Comparison of ENCODE assay signal across 13 cellular contexts in genomic region chr20:10634683-10635411, GRCh38. TPM values are rescaled to one million over a fixed set of nuclear protein-coding genes. Genes with fewer than 3 reads are reported as not detected.
DNase-seq lines count a peak whose midpoint lies in the region; ATAC-seq, FAIRE-seq and TF ChIP-seq lines count a peak whose summit lies in the region.
"Had no signal": no experiment of that assay in that cellular context is flagged by ENCODE, and none has a peak within 500 bp of the region (broad histone marks: within the 10 kb centered on the region; RNA-seq: fewer than 3 reads in every experiment).

No MANE protein-coding gene starts in this region.

- peaks cover 69% of the 10 kb centered on the region for H3K4me1 Mint-ChIP-seq in nephron
- H3K4me1 Mint-ChIP-seq in neural progenitor cell = peaks cover 98% of the 10 kb centered on the region

- H3K4me3 ChIP-seq in A549 (no peak overlapping the region), dorsolateral prefrontal cortex (no peak overlapping the region), neural progenitor cell (no peak overlapping the region)
- H3K4me3 ChIP-seq: PC-9 had no signal

- no peak overlapping the region for H3K4me2 ChIP-seq in A549
- no peak overlapping the region for H3K4me2 ChIP-seq in neural progenitor cell
- H3K4me2 ChIP-seq: PC-9 had no signal

- H3K27me3 Mint-ChIP-seq in nephron (ENCODE audit: low read depth) = peaks cover 9% of the 10 kb centered on the region
- H3K27me3 Mint-ChIP-seq in neural progenitor cell (ENCODE audit: insufficient read depth, low read depth) = peaks cover 6% of the 10 kb centered on the region

- no peaks in the 10 kb centered on the region for H3K9me3 ChIP-seq in A549
- no peaks in the 10 kb centered on the region for H3K9me3 ChIP-seq in neural progenitor cell (ENCODE audit: low read depth)

- CTCF ChIA-PET in A549 (lab: Yijun Ruan, JAX) = interaction anchor here (0.9 to 4.5 kb wide), 10 partner anchors 14 to 657 kb away, joined by 3 to 19 read pairs (median 3); no protein-coding TSS in a partner anchor

- H3K36me3 ChIP-seq in neural progenitor cell = no peaks in the 10 kb centered on the region
- H3K36me3 ChIP-seq: WERI-Rb-1 had no signal

- peaks cover 80% of the 10 kb centered on the region for H3F3A ChIP-seq in neural progenitor cell (ENCODE audit: low read depth)

- ATAC-seq in A549 (peak; percentile 3 to 14; a peak in 2 of 6 replicates), GM19397 (IDR thresholded peaks at IDR 0.05; ENCODE audit: unreplicated experiment) (no peak)
- no peak for ATAC-seq in stimulated activated naive CD8-positive, alpha-beta T cell treated with anti-CD3 and anti-CD28 coated beads, Interleukin-15, Interleukin-2, amounts not matched to agents 100 U/mL and 50 U/mL, for 24 hours

- no peak for DNase-seq in A549 (ENCODE audit: low read depth in 1 of 2, low spot score in 1 of 2)
- DNase-seq in M059J (ENCODE audit: low read depth) = peak; percentile 93
- DNase-seq in dorsolateral prefrontal cortex = no peak
- DNase-seq in stimulated activated naive CD8-positive, alpha-beta T cell treated with anti-CD3 and anti-CD28 coated beads, Interleukin-15, Interleukin-2, amounts not matched to agents 100 U/mL and 50 U/mL, for 24 hours = no peak
- DNase-seq in stimulated activated naive CD4-positive, alpha-beta T cell treated with Interleukin-2 at 50 U/mL for 16 hours (lab: John Stamatoyannopoulos, UW) = no peak
- no peak for DNase-seq in neural progenitor cell (ENCODE audit: low spot score)
- DNase-seq: effector CD8-positive, alpha-beta T cell; NCI-H2029; PC-9; WERI-Rb-1 had no signal

- no peaks in the 10 kb centered on the region for H3K27me3 ChIP-seq in dorsolateral prefrontal cortex
- H3K27me3 ChIP-seq in neural progenitor cell = no peaks in the 10 kb centered on the region

- TF ChIP-seq POLR2A in A549 (IDR thresholded peaks at IDR 0.05; ENCODE audit: low read length) = no peak

- H2AFZ ChIP-seq in neural progenitor cell (replicated peaks) = no peak overlapping the region
- H2AFZ ChIP-seq: PC-9 had no signal

- no peak overlapping the region for H3K9ac ChIP-seq in neural progenitor cell

- peaks cover 26% of the 10 kb centered on the region for H3K36me3 Mint-ChIP-seq in nephron (ENCODE audit: low read depth)
- peaks cover 15% of the 10 kb centered on the region for H3K36me3 Mint-ChIP-seq in neural progenitor cell

- FAIRE-seq in A549 (lab: Jason Lieb, UNC) = no peak

- no peak overlapping the region for H3K4me3 Mint-ChIP-seq in nephron
- H3K4me3 Mint-ChIP-seq in neural progenitor cell = no peak overlapping the region

- H3K9me3 Mint-ChIP-seq in nephron = no peaks in the 10 kb centered on the region
- H3K9me3 Mint-ChIP-seq in neural progenitor cell = no peaks in the 10 kb centered on the region

- H4K20me1 ChIP-seq in neural progenitor cell (ENCODE audit: low read depth) = peaks cover 31% of the 10 kb centered on the region

- TF ChIP-seq CTCF in A549 (IDR thresholded peaks at IDR 0.05) (no peak), dorsolateral prefrontal cortex (IDR thresholded peaks at IDR 0.05 in 54 of 56, conservative IDR thresholded peaks at IDR 0.05 in 2 of 56; ENCODE audit: low read depth in 1 of 56, partially characterized antibody in 56 of 56) (no peak), nephron (IDR thresholded peaks at IDR 0.05; ENCODE audit: unreplicated experiment in 3 of 3) (no peak), neural progenitor cell (IDR thresholded peaks at IDR 0.05) (no peak)

- 88% methylated on average over 11 of the region's 11 CpGs for WGBS in A549 (ENCODE audit: missing lambda C conversion rate)

- H3K79me2 ChIP-seq in neural progenitor cell (ENCODE audit: low read depth) = peaks cover 23% of the 10 kb centered on the region

- intact Hi-C loops in dorsolateral prefrontal cortex (cut with DNase I) = no loop called here

- H3K27ac Mint-ChIP-seq in nephron (peak overlapping the region; percentile 51 to 94 (median 54)), neural progenitor cell (no peak overlapping the region)

- peaks cover 51% of the 10 kb centered on the region for H3K4me1 ChIP-seq in A549
- H3K4me1 ChIP-seq in neural progenitor cell = peaks cover 95% of the 10 kb centered on the region

- POLR2A ChIA-PET in A549 (lab: Yijun Ruan, JAX) = interaction anchor here (0.6 to 1.3 kb wide), 2 partner anchors 70 to 82 kb away, joined by 4 to 5 read pairs; no protein-coding TSS in a partner anchor

- TF ChIP-seq EP300 in A549 (IDR thresholded peaks at IDR 0.05) = no peak

- H3K27ac ChIP-seq in A549 (no peak overlapping the region; a peak in 1 of 6 replicates), dorsolateral prefrontal cortex (peak overlapping the region in 36 of 59 donors; percentile 0 to 87 (median 62)), neural progenitor cell (no peak overlapping the region)
- H3K27ac ChIP-seq: C4-2B, PC-9, WERI-Rb-1 had no signal

- TF ChIP-seq RAD21 in A549 (conservative IDR thresholded peaks at IDR 0.05 in 1 of 2, IDR thresholded peaks at IDR 0.05 in 1 of 2) = no peak

TF ChIP-seq in A549, 52 proteins besides CTCF, POLR2A, EP300 and RAD21:
- TF ChIP-seq TP53 (CRISPR knock-in tag; IDR thresholded peaks at IDR 0.05) (no peak), FOXS1 (CRISPR knock-in tag; IDR thresholded peaks at IDR 0.05) (no peak), CHD4 (IDR thresholded peaks at IDR 0.05; ENCODE audit: borderline replicate concordance) (no peak), KDM5A (IDR thresholded peaks at IDR 0.05) (no peak), JUNB (IDR thresholded peaks at IDR 0.05) (no peak), HOXB5 (CRISPR knock-in tag; IDR thresholded peaks at IDR 0.05) (no peak), ZFP36 (IDR thresholded peaks at IDR 0.05; ENCODE audit: borderline replicate concordance, partially characterized antibody) (no peak), HES2 (IDR thresholded peaks at IDR 0.05) (no peak), MAZ (IDR thresholded peaks at IDR 0.05; ENCODE audit: borderline replicate concordance, low read depth, low read length) (no peak)

RNA-seq across cellular contexts. Expression of gene JAG1, which starts 39.0 kb away (rescaled TPM):
- polyA plus RNA-seq in A549 (2011; rRNA removed) = 90.0 and 141 TPM in 2 replicates
- polyA plus RNA-seq in A549 (2012; cell fraction: cytosol; rRNA removed) = 34.0 and 43.4 TPM in 2 replicates
- 147 and 253 TPM in 2 replicates for polyA plus RNA-seq in A549 (2012; cell fraction: nucleus; rRNA removed)
- polyA plus RNA-seq in A549 (2017; fragmentation: RNase III; extraction: RNeasy Plus Mini Kit Qiagen cat#74134 plus additional on column Dnase treatment) = 75.7 to 80.9 TPM (median 80.8 TPM) in 3 replicates
- polyA minus RNA-seq in A549 (2011; rRNA and poly(A)+ RNA removed) = 334 and 370 TPM in 2 replicates
- 10.9 and 14.8 TPM in 2 replicates for total RNA-seq in M059J (2014; rRNA removed; shearing (Covaris generic))
- total RNA-seq in dorsolateral prefrontal cortex = 10 to 100 TPM; 10.2 to 51.4 (median 21.3) TPM
- total RNA-seq in neural progenitor cell (ENCODE audit: low replicate concordance) = 121 and 129 TPM in 2 replicates

Comparison
In these comparisons a context has a peak if more than half of its experiments do, and no peak if none do; other contexts are left out.
1. ATAC-seq: peak in A549 (2 of 2); none in stimulated activated naive CD8-positive, alpha-beta T cell treated with anti-CD3 and anti-CD28 coated beads, Interleukin-15, Interleukin-2, amounts not matched to agents 100 U/mL and 50 U/mL, for 24 hours (single experiment) and GM19397 (single experiment).
2. H3K27ac ChIP-seq: peak in dorsolateral prefrontal cortex (36 of 59); none in A549 (0 of 2) and neural progenitor cell (single experiment).